1 cellular context compared by ENCODE assay signal in the genomic region with DNA sequence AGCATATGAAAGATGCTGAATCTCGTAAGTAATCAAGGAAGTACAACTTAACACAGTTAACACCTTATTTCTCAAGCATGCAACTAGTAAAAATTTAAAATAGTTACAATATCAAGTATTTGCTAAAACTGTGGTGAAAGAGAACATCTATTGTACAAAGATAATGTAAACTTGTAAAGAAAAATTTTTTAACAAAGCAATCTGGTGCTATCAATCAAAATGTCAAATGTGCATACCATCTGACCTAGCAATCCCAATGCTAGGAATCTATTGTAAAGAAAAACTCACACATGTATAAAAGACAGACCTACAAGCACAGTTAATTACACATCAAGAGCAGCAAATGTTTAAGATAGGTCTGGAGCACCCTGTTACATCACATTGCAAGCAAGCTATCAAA.
TF ChIP-seq lines count a peak whose summit lies in the region.

No MANE protein-coding gene starts in this region.

TF ChIP-seq in SK-N-SH treated with all-trans-retinoic acid at 6 μM for 48 hours, 23 proteins besides CTCF, POLR2A, EP300 and RAD21 (continued from another document):
- TF ChIP-seq, protein P1, sequence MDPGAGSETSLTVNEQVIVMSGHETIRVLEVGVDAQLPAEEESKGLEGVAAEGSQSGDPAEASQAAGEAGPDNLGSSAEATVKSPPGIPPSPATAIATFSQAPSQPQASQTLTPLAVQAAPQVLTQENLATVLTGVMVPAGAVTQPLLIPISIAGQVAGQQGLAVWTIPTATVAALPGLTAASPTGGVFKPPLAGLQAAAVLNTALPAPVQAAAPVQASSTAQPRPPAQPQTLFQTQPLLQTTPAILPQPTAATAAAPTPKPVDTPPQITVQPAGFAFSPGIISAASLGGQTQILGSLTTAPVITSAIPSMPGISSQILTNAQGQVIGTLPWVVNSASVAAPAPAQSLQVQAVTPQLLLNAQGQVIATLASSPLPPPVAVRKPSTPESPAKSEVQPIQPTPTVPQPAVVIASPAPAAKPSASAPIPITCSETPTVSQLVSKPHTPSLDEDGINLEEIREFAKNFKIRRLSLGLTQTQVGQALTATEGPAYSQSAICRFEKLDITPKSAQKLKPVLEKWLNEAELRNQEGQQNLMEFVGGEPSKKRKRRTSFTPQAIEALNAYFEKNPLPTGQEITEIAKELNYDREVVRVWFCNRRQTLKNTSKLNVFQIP (CRISPR knock-in tag; IDR thresholded peaks at IDR 0.05; ENCODE audit: borderline replicate concordance, low read depth) = no peak
- TF ChIP-seq ZNF70 (CRISPR knock-in tag; IDR thresholded peaks at IDR 0.05) (no peak), BACH2 (CRISPR knock-in tag; IDR thresholded peaks at IDR 0.05; ENCODE audit: borderline replicate concordance) (no peak), SNAI2 (CRISPR knock-in tag; IDR thresholded peaks at IDR 0.05) (no peak), ISL1 (CRISPR knock-in tag; IDR thresholded peaks at IDR 0.05) (no peak), ZNF565 (CRISPR knock-in tag; conservative IDR thresholded peaks at IDR 0.05; ENCODE audit: low read depth) (no peak), CSDC2 (CRISPR knock-in tag; IDR thresholded peaks at IDR 0.05) (no peak), ESRRG (CRISPR knock-in tag; IDR thresholded peaks at IDR 0.05) (no peak), TOX (CRISPR knock-in tag; IDR thresholded peaks at IDR 0.05; ENCODE audit: borderline replicate concordance) (no peak), TCF4 (CRISPR knock-in tag; IDR thresholded peaks at IDR 0.05; ENCODE audit: borderline replicate concordance) (no peak), RARB (CRISPR knock-in tag; IDR thresholded peaks at IDR 0.05) (no peak)
- TF ChIP-seq, protein P2, sequence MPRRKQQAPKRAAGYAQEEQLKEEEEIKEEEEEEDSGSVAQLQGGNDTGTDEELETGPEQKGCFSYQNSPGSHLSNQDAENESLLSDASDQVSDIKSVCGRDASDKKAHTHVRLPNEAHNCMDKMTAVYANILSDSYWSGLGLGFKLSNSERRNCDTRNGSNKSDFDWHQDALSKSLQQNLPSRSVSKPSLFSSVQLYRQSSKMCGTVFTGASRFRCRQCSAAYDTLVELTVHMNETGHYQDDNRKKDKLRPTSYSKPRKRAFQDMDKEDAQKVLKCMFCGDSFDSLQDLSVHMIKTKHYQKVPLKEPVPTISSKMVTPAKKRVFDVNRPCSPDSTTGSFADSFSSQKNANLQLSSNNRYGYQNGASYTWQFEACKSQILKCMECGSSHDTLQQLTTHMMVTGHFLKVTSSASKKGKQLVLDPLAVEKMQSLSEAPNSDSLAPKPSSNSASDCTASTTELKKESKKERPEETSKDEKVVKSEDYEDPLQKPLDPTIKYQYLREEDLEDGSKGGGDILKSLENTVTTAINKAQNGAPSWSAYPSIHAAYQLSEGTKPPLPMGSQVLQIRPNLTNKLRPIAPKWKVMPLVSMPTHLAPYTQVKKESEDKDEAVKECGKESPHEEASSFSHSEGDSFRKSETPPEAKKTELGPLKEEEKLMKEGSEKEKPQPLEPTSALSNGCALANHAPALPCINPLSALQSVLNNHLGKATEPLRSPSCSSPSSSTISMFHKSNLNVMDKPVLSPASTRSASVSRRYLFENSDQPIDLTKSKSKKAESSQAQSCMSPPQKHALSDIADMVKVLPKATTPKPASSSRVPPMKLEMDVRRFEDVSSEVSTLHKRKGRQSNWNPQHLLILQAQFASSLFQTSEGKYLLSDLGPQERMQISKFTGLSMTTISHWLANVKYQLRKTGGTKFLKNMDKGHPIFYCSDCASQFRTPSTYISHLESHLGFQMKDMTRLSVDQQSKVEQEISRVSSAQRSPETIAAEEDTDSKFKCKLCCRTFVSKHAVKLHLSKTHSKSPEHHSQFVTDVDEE (CRISPR knock-in tag; IDR thresholded peaks at IDR 0.05) = no peak
TF ChIP-seq in SK-N-SH treated with all-trans-retinoic acid at 6 μM for 48 hours: peak in this region for 0.
